1 cellular context compared by ENCODE assay signal in the genomic region with DNA sequence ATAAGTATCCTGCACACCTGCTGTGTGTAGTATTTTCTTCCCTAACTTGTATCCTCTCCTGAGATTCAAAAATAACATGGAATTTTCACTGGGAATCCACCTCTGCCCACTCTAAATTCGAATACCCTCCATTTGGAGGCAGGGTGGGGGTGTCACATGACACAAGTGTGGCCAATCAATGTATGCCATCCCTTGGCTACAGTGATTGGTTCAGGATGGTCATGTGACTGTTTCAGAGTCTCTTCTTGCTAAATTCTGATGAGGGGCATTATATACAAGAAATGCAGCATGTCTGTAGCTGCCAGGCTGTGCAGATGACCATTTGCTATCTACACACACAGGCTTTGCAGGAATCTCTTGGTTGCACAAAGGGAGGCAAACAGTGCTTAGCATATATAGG.
A peak's percentile ranks its signal among the peaks of the same experiment; 100 is the strongest.
TF ChIP-seq lines count a peak whose summit lies in the region.

No MANE protein-coding gene starts in this region.

TF ChIP-seq in K562, 482 proteins besides CTCF, POLR2A, EP300 and RAD21 (continued from another document):
- TF ChIP-seq, protein P1, sequence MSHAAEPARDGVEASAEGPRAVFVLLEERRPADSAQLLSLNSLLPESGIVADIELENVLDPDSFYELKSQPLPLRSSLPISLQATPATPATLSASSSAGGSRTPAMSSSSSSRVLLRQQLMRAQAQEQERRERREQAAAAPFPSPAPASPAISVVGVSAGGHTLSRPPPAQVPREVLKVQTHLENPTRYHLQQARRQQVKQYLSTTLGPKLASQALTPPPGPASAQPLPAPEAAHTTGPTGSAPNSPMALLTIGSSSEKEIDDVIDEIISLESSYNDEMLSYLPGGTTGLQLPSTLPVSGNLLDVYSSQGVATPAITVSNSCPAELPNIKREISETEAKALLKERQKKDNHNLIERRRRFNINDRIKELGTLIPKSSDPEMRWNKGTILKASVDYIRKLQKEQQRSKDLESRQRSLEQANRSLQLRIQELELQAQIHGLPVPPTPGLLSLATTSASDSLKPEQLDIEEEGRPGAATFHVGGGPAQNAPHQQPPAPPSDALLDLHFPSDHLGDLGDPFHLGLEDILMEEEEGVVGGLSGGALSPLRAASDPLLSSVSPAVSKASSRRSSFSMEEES (CRISPR knock-in tag; IDR thresholded peaks at IDR 0.05): peak; percentile 79
- TF ChIP-seq, protein P2, sequence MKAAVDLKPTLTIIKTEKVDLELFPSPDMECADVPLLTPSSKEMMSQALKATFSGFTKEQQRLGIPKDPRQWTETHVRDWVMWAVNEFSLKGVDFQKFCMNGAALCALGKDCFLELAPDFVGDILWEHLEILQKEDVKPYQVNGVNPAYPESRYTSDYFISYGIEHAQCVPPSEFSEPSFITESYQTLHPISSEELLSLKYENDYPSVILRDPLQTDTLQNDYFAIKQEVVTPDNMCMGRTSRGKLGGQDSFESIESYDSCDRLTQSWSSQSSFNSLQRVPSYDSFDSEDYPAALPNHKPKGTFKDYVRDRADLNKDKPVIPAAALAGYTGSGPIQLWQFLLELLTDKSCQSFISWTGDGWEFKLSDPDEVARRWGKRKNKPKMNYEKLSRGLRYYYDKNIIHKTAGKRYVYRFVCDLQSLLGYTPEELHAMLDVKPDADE (conservative IDR thresholded peaks at IDR 0.05; ENCODE audit: control insufficient read depth, low read depth, low read length): no peak
- TF ChIP-seq RAD51 (IDR thresholded peaks at IDR 0.05; ENCODE audit: borderline replicate concordance, low read depth) (peak; percentile 55; the same call in 1 of the 2 replicates), ZZZ3 (IDR thresholded peaks at IDR 0.05) (no peak), SAP30 (IDR thresholded peaks at IDR 0.05; ENCODE audit: borderline replicate concordance, insufficient read depth, low read depth, low read length, poor library complexity, severe bottlenecking) (no peak)
- TF ChIP-seq, protein P3, sequence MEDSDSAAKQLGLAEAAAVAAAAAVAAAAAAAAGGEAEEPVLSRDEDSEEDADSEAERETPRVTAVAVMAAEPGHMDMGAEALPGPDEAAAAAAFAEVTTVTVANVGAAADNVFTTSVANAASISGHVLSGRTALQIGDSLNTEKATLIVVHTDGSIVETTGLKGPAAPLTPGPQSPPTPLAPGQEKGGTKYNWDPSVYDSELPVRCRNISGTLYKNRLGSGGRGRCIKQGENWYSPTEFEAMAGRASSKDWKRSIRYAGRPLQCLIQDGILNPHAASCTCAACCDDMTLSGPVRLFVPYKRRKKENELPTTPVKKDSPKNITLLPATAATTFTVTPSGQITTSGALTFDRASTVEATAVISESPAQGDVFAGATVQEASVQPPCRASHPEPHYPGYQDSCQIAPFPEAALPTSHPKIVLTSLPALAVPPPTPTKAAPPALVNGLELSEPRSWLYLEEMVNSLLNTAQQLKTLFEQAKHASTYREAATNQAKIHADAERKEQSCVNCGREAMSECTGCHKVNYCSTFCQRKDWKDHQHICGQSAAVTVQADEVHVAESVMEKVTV (CRISPR knock-in tag; IDR thresholded peaks at IDR 0.05): no peak
- TF ChIP-seq, protein P4, sequence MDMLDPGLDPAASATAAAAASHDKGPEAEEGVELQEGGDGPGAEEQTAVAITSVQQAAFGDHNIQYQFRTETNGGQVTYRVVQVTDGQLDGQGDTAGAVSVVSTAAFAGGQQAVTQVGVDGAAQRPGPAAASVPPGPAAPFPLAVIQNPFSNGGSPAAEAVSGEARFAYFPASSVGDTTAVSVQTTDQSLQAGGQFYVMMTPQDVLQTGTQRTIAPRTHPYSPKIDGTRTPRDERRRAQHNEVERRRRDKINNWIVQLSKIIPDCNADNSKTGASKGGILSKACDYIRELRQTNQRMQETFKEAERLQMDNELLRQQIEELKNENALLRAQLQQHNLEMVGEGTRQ (CRISPR knock-in tag; IDR thresholded peaks at IDR 0.05): peak; percentile 53
